ENCODE assay signal across 27 cellular contexts in genomic region chr3:44467241-44467640, GRCh38.
"Had no signal": no experiment of that assay in that cellular context is flagged by ENCODE, and none has a peak within 500 bp of the region (broad histone marks: within the 10 kb centered on the region; RNA-seq: fewer than 3 reads in every experiment).

No MANE protein-coding gene starts in this region.

- H3K4me3 ChIP-seq: body of pancreas, SJSA1 had no signal

- H3K27ac ChIP-seq: body of pancreas, SJSA1 had no signal

- H3K27me3 ChIP-seq: body of pancreas, SJSA1 had no signal

- DNase-seq: activated CD4-positive, alpha-beta T cell treated with anti-CD3 and anti-CD28 coated beads for 48 hours; activated CD4-positive, alpha-beta T cell treated with anti-CD3 and anti-CD28 coated beads, Interleukin-2, amount 50 U/mL, for 4 hours; activated CD4-positive, CD25-positive, alpha-beta regulatory T cell treated with anti-CD3 and anti-CD28 coated beads, Interleukin-2, amount 50 U/mL, for 72 hours; activated CD8-positive, alpha-beta memory T cell treated with anti-CD3 and anti-CD28 coated beads, Interleukin-2, amount 50 U/mL, for 48 hours; activated CD8-positive, alpha-beta T cell treated with anti-CD3 and anti-CD28 coated beads, Interleukin-2, amount 10 ng/mL, durations not matched to agents 7 days and 5 days; activated naive CD4-positive, alpha-beta T cell treated with anti-CD3 and anti-CD28 coated beads, Interleukin-2, amount 50 U/mL, for 16 hours; activated naive CD8-positive, alpha-beta T cell treated with anti-CD3 and anti-CD28 coated beads, Interleukin-2, amount 10 ng/mL, durations not matched to agents 7 days and 5 days; activated T-cell treated with anti-CD3 and anti-CD28 coated beads, Interleukin-2, amount 50 U/mL, for 1 hour; aorta; body of pancreas; KG1; NCI-H1048; NCI-H1417; NCI-H1930; NCI-H2107; NCI-H2171 treated with DMSO at 0.1 percent for 48 hours; NCI-H226; NCI-H526; NCI-H774; RPMI8226; SW 1271 had no signal

- H3K4me1 ChIP-seq: body of pancreas, SJSA1 had no signal

- H3K4me3 Mint-ChIP-seq: activated CD8-positive, alpha-beta T cell treated with anti-CD3 and anti-CD28 coated beads, Interleukin-2, amount 10 ng/mL, durations not matched to agents 7 days and 5 days; activated naive CD8-positive, alpha-beta T cell treated with anti-CD3 and anti-CD28 coated beads, Interleukin-2, amount 10 ng/mL, durations not matched to agents 7 days and 5 days; central memory CD8-positive, alpha-beta T cell; WTC11 had no signal

- H3K9me3 Mint-ChIP-seq: activated naive CD8-positive, alpha-beta T cell treated with anti-CD3 and anti-CD28 coated beads, Interleukin-2, amount 10 ng/mL, durations not matched to agents 7 days and 5 days; central memory CD8-positive, alpha-beta T cell had no signal

- FAIRE-seq: bronchial epithelial cell had no signal

- H3K27me3 Mint-ChIP-seq: activated naive CD8-positive, alpha-beta T cell treated with anti-CD3 and anti-CD28 coated beads, Interleukin-2, amount 10 ng/mL, durations not matched to agents 7 days and 5 days; central memory CD8-positive, alpha-beta T cell had no signal

- ATAC-seq: activated CD8-positive, alpha-beta T cell treated with anti-CD3 and anti-CD28 coated beads, Interleukin-2, amount 10 ng/mL, durations not matched to agents 7 days and 5 days; body of pancreas; Right ventricle myocardium inferior; SK-N-SH treated with all-trans-retinoic acid at 6 μM for 48 hours; WTC11 had no signal

- H3K27ac Mint-ChIP-seq: activated CD8-positive, alpha-beta T cell treated with anti-CD3 and anti-CD28 coated beads, Interleukin-2, amount 10 ng/mL, durations not matched to agents 7 days and 5 days; activated naive CD8-positive, alpha-beta T cell treated with anti-CD3 and anti-CD28 coated beads, Interleukin-2, amount 10 ng/mL, durations not matched to agents 7 days and 5 days had no signal

- H3K9me3 ChIP-seq: body of pancreas, SJSA1 had no signal
